ENCODE assay signal across 8 cellular contexts in genomic region chr1:43836267-43836951, GRCh38.
A peak's percentile ranks its signal among the peaks of the same experiment; 100 is the strongest.
DNase-seq lines count a peak whose midpoint lies in the region; ATAC-seq and TF ChIP-seq lines count a peak whose summit lies in the region.

No MANE protein-coding gene starts in this region.

- H3K27ac ChIP-seq in left ventricle myocardium inferior (replicated peaks): no peak overlapping the region

- DNase-seq in NCI-H748 (lab: John Stamatoyannopoulos, UW; ENCODE audit: unreplicated experiment): peak; percentile 99
- DNase-seq in activated CD8-positive, alpha-beta memory T cell treated with anti-CD3 and anti-CD28 coated beads, Interleukin-2, amount 50 U/mL, for 1 hour (ENCODE audit: extremely low read depth): peak; percentile 42
- peak; percentile 66 for DNase-seq in left ventricle myocardium inferior
- DNase-seq in stimulated activated CD8-positive, alpha-beta memory T cell treated with anti-CD3 and anti-CD28 coated beads, Interleukin-12 subunit alpha, Interleukin-12 subunit beta, amount 100 ng/mL, for 24 hours (ENCODE audit: extremely low read depth): peak; percentile 39
- DNase-seq in AG08395 (ENCODE audit: low spot score): no peak

- peaks cover 27% of the 10 kb centered on the region for H3K4me1 ChIP-seq in left ventricle myocardium inferior

- H3K9me3 ChIP-seq in left ventricle myocardium inferior (replicated peaks): no peaks in the 10 kb centered on the region

- ATAC-seq in GM18511 (IDR thresholded peaks at IDR 0.05; ENCODE audit: unreplicated experiment): peak; percentile 75
- peak; percentile 40 for ATAC-seq in HG03521 (IDR thresholded peaks at IDR 0.05; ENCODE audit: unreplicated experiment)
- ATAC-seq in HG03342 (IDR thresholded peaks at IDR 0.05; ENCODE audit: unreplicated experiment): no peak

- H3K27me3 ChIP-seq in left ventricle myocardium inferior (ENCODE audit: low read depth): no peaks in the 10 kb centered on the region

- H3K36me3 ChIP-seq in left ventricle myocardium inferior: peaks cover 21% of the 10 kb centered on the region

- H3K4me3 ChIP-seq in left ventricle myocardium inferior: no peak overlapping the region

- intact Hi-C loops in left ventricle myocardium inferior (cut with micrococcal nuclease): no loop called here

- no peak for TF ChIP-seq CTCF in left ventricle myocardium inferior (IDR thresholded peaks at IDR 0.05; ENCODE audit: borderline replicate concordance)
